15 cellular contexts compared by ENCODE assay signal in genomic region chr3:56802793-56803192, GRCh38. TPM values are rescaled to one million over a fixed set of nuclear protein-coding genes. Genes with fewer than 3 reads are reported as not detected.
A peak's percentile ranks its signal among the peaks of the same experiment; 100 is the strongest.
DNase-seq lines count a peak whose midpoint lies in the region; ATAC-seq, FAIRE-seq and TF ChIP-seq lines count a peak whose summit lies in the region.
"Had no signal": no experiment of that assay in that cellular context is flagged by ENCODE, and none has a peak within 500 bp of the region (broad histone marks: within the 10 kb centered on the region; RNA-seq: fewer than 3 reads in every experiment).

No MANE protein-coding gene starts in this region.

- BruUV-seq in HepG2 (replicated peaks; lab: Mats Ljungman, UMichigan), result no TSS peak
- no TSS peak for BruUV-seq in PC-9 (replicated peaks; lab: Mats Ljungman, UMichigan)

- no peak for TF ChIP-seq RAD21 in HepG2 (CRISPR knock-in tag; IDR thresholded peaks at IDR 0.05)

- H3K9me3 ChIP-seq in HepG2 (ENCODE audit: low read length) (no peaks in the 10 kb centered on the region), right lobe of liver (no peaks in the 10 kb centered on the region), PC-9 (ENCODE audit: insufficient read depth, low read depth) (no peaks in the 10 kb centered on the region)
- H3K9me3 ChIP-seq: ovary, thyroid gland had no signal

- no peaks in the 10 kb centered on the region; the same call in 1 of the 2 replicates for H4K20me1 ChIP-seq in HepG2 (ENCODE audit: insufficient read depth, low read length)
- H4K20me1 ChIP-seq in PC-9 (ENCODE audit: insufficient read depth), result no peaks in the 10 kb centered on the region

- H3K36me3 ChIP-seq in HepG2 (replicated peaks in 1 of 2; ENCODE audit: control insufficient read depth in 1 of 2, insufficient read depth in 2 of 2, low read length in 2 of 2) (no peaks in the 10 kb centered on the region), right lobe of liver (no peaks in the 10 kb centered on the region), PC-9 (ENCODE audit: low read depth) (no peaks in the 10 kb centered on the region)
- H3K36me3 ChIP-seq: cardiac muscle cell, ovary, thyroid gland had no signal

- H3F3A ChIP-seq in PC-9 (ENCODE audit: insufficient read depth, low read depth), result peaks cover 4% of the 10 kb centered on the region; the same call in 1 of the 2 replicates

- CTCF ChIA-PET in HepG2 (lab: Yijun Ruan, JAX; ENCODE audit: low intra/inter-chr PET ratio, low total read pairs) (interaction anchor here (5.5 kb wide), 1 partner anchor 100 kb away, joined by 38 read pairs; no protein-coding TSS in a partner anchor), PC-9 (lab: Charles Lee) (interaction anchor here (2.0 kb wide), 1 partner anchor 9 kb away, joined by 4 read pairs; no protein-coding TSS in a partner anchor)

- DNase-seq in HepG2 (ENCODE audit: low spot score) (no peak), right lobe of liver (no peak), PC-9 (no peak), islet precursor cell (no peak), NCI-H526 (lab: John Stamatoyannopoulos, UW) (no peak)
- DNase-seq in effector memory CD8-positive, alpha-beta T cell, result no peak
- DNase-seq: activated effector memory CD4-positive, alpha-beta T cell treated with Interleukin-2 at 50 U/mL for 16 hours; NCI-H1092; ovary; stimulated activated CD4-positive, alpha-beta T cell treated with anti-CD3 and anti-CD28 coated beads, Interleukin-12 subunit alpha, Interleukin-12 subunit beta, amount 100 ng/mL, for 4 hours had no signal

- TF ChIP-seq POLR2A in HepG2 (IDR thresholded peaks at IDR 0.05; ENCODE audit: insufficient read depth in 1 of 2, low read depth in 2 of 2, low read length in 2 of 2), result no peak
- TF ChIP-seq POLR2A in right lobe of liver (IDR thresholded peaks at IDR 0.05), result no peak

- H3K36me3 Mint-ChIP-seq in effector memory CD8-positive, alpha-beta T cell (ENCODE audit: insufficient read depth), result peaks cover 34% of the 10 kb centered on the region

- POLR2A ChIA-PET in HepG2 (lab: Yijun Ruan, JAX) (interaction anchor here (0.8 to 3.9 kb wide), 2 partner anchors 10 to 16 kb away, joined by 3 to 42 read pairs; no protein-coding TSS in a partner anchor), PC-9 (lab: Charles Lee; ENCODE audit: unreplicated experiment) (no interaction called here)

- no peak overlapping the region for H3K9ac ChIP-seq in HepG2 (ENCODE audit: insufficient read depth, low read depth, low read length)

- in situ Hi-C loops in HepG2 (cut with HindIII; ENCODE audit: extremely low pct_ligation_motif_present, low pct_unique_long_range_greater_than_20kb), result no loop called here

- 100% methylated on average over 1 of the region's 1 CpG for WGBS in HepG2 (ENCODE audit: low lambda C conversion rate)
- 100% methylated on average over 1 of the region's 1 CpG for WGBS in right lobe of liver (ENCODE audit: insufficient coverage, low coverage, low lambda C conversion rate, missing lambda C conversion rate)

- H3K4me3 Mint-ChIP-seq in effector memory CD8-positive, alpha-beta T cell, result peak overlapping the region; percentile 85 to 93

- H3K27ac ChIP-seq in HepG2 (ENCODE audit: extremely low read length, insufficient read depth, low read length) (no peak overlapping the region), right lobe of liver (no peak overlapping the region), PC-9 (peak overlapping the region; percentile 43; the same call in 1 of the 2 replicates)
- H3K27ac ChIP-seq: cardiac muscle cell had no signal

- H3K27ac Mint-ChIP-seq in effector memory CD8-positive, alpha-beta T cell, result no peak overlapping the region

- no peaks in the 10 kb centered on the region; a peak in 1 of 5 replicates for H3K27me3 ChIP-seq in HepG2 (ENCODE audit: control insufficient read depth in 1 of 2, insufficient read depth in 2 of 2, low read length in 2 of 2)
- no peaks in the 10 kb centered on the region for H3K27me3 ChIP-seq in right lobe of liver
- H3K27me3 ChIP-seq in PC-9 (ENCODE audit: insufficient read depth, low read depth), result no peaks in the 10 kb centered on the region
- H3K27me3 ChIP-seq: ovary, thyroid gland had no signal

- no peak for FAIRE-seq in HepG2 (lab: Jason Lieb, UNC)
- FAIRE-seq: frontal cortex had no signal

- TF ChIP-seq CTCF in HepG2 (CRISPR knock-in tag; IDR thresholded peaks at IDR 0.05) (no peak), right lobe of liver (IDR thresholded peaks at IDR 0.05) (no peak), PC-9 (conservative IDR thresholded peaks at IDR 0.05) (no peak)

- no peaks in the 10 kb centered on the region for H3K9me3 Mint-ChIP-seq in effector memory CD8-positive, alpha-beta T cell

- H3K9me2 ChIP-seq in PC-9 (ENCODE audit: insufficient read depth), result no peaks in the 10 kb centered on the region

- no peak for ATAC-seq in HepG2
- no peak for ATAC-seq in right lobe of liver
- no peak for ATAC-seq in effector memory CD8-positive, alpha-beta T cell (replicated peaks)
- ATAC-seq in GM19035 (IDR thresholded peaks at IDR 0.05; ENCODE audit: unreplicated experiment), result no peak
- ATAC-seq in GM19397 (IDR thresholded peaks at IDR 0.05; ENCODE audit: unreplicated experiment), result no peak

- H2AFZ ChIP-seq in HepG2 (ENCODE audit: low read length), result no peak overlapping the region
- no peak overlapping the region for H2AFZ ChIP-seq in PC-9

- H3K79me2 ChIP-seq in HepG2 (ENCODE audit: insufficient read depth, low read length) (peaks cover 39% of the 10 kb centered on the region), PC-9 (ENCODE audit: low read depth) (0 out of 2 replicates have a peak, but pooled peaks cover 4% of the 10 kb centered on the region)

- no peaks in the 10 kb centered on the region for H3K27me3 Mint-ChIP-seq in effector memory CD8-positive, alpha-beta T cell

- no peak overlapping the region for H3K4me2 ChIP-seq in HepG2 (ENCODE audit: low read depth, low read length)
- peak overlapping the region; percentile 83 for H3K4me2 ChIP-seq in PC-9

- peaks cover 44% of the 10 kb centered on the region for H3K4me1 ChIP-seq in HepG2 (ENCODE audit: insufficient read depth, low read length)
- peaks cover 0 to 10% (median 1%) of the 10 kb centered on the region in 4 donors for H3K4me1 ChIP-seq in right lobe of liver
- peaks cover 17% of the 10 kb centered on the region for H3K4me1 ChIP-seq in PC-9 (replicated peaks; ENCODE audit: insufficient read depth)

- H3K4me1 Mint-ChIP-seq in effector memory CD8-positive, alpha-beta T cell (ENCODE audit: low read depth in 2 of 2), result peaks cover 10 to 40% of the 10 kb centered on the region in 2 donors

- TF ChIP-seq EP300 in HepG2 (IDR thresholded peaks at IDR 0.05; ENCODE audit: low read depth in 2 of 2, low read length in 2 of 2) (no peak), HepG2 (CRISPR knock-in tag; IDR thresholded peaks at IDR 0.05; ENCODE audit: borderline replicate concordance) (no peak)

- intact Hi-C loops in HepG2 (cut with micrococcal nuclease; ENCODE audit: unreplicated experiment), result loop anchor here (1.0 to 5.0 kb wide), 2 partner anchors 55 to 187 kb away; no protein-coding TSS in a partner anchor
- intact Hi-C loops in right lobe of liver (cut with DNase I), result loop anchor here (5.0 to 10.0 kb wide), 2 partner anchors 100 to 182 kb away; no protein-coding TSS in a partner anchor
- intact Hi-C loops in PC-9 (cut with micrococcal nuclease; ENCODE audit: unreplicated experiment), result no loop called here

- H3K4me3 ChIP-seq in HepG2 (replicated peaks in 1 of 3; ENCODE audit: insufficient read depth in 1 of 3, low read depth in 2 of 3, low read length in 3 of 3), result peak overlapping the region in 1 of 3 experiments; percentile 85; a peak in 1 of 6 replicates
- no peak overlapping the region for H3K4me3 ChIP-seq in right lobe of liver
- H3K4me3 ChIP-seq in PC-9, result 0 out of 2 replicates have a peak overlapping the region, but pooled peaks have one; percentile 67

TF ChIP-seq in HepG2, 621 proteins besides CTCF, POLR2A, EP300 and RAD21 (continues in another document):
- TF ChIP-seq MAFF (IDR thresholded peaks at IDR 0.05; ENCODE audit: low read depth, low read length) (peak; percentile 86), ESRRA (CRISPR knock-in tag; IDR thresholded peaks at IDR 0.05; ENCODE audit: low read depth) (no peak), ZNF615 (CRISPR knock-in tag; IDR thresholded peaks at IDR 0.05; ENCODE audit: borderline replicate concordance) (no peak)

RNA-seq across cellular contexts. Expression of gene ARHGEF3, which starts 1.0 kb away (rescaled TPM):
- total RNA-seq in HepG2 (2016; rRNA removed; fragmentation: Illumina TruSeq; extraction: Trizol), result 23.1 and 32.8 TPM in 2 replicates
- 4.0 TPM in 2 replicates for total RNA-seq in HepG2 (2016; cell fraction: cytosol; rRNA removed; fragmentation: Illumina TruSeq; extraction: Trizol; ENCODE audit: low read depth)
- 21.8 and 28.1 TPM in 2 replicates for total RNA-seq in HepG2 (2016; cell fraction: insoluble cytoplasmic fraction; rRNA removed; fragmentation: Illumina TruSeq; extraction: Trizol)
- 17.0 and 18.1 TPM in 2 replicates for total RNA-seq in HepG2 (2016; cell fraction: membrane; rRNA removed; fragmentation: Illumina TruSeq; extraction: Trizol)
- total RNA-seq in HepG2 (2016; cell fraction: nucleus; rRNA removed; fragmentation: Illumina TruSeq; extraction: Trizol), result 24.9 and 26.4 TPM in 2 replicates
- 10.3 and 14.8 TPM in 2 replicates for polyA plus RNA-seq in HepG2 (2011; rRNA removed)
- 9.2 and 9.4 TPM in 2 replicates for polyA plus RNA-seq in HepG2 (2011; cell fraction: cytosol; rRNA removed)
- polyA plus RNA-seq in HepG2 (2011; cell fraction: nucleus; rRNA removed), result 10.3 and 12.6 TPM in 2 replicates
- polyA plus RNA-seq in HepG2 (2012), result 9.0 and 10.3 TPM in 2 replicates
- 2.0 and 2.2 TPM in 2 replicates for polyA plus RNA-seq in HepG2 (2016; cell fraction: cytosol; fragmentation: Illumina TruSeq; extraction: Trizol; ENCODE audit: low read depth)
- 29.1 and 30.2 TPM in 2 replicates for polyA plus RNA-seq in HepG2 (2016; cell fraction: insoluble cytoplasmic fraction; fragmentation: Illumina TruSeq; extraction: Trizol; ENCODE audit: low read depth)
- polyA plus RNA-seq in HepG2 (2016; cell fraction: membrane; fragmentation: Illumina TruSeq; extraction: Trizol; ENCODE audit: low read depth), result 7.6 and 8.1 TPM in 2 replicates
- 19.5 and 19.8 TPM in 2 replicates for polyA plus RNA-seq in HepG2 (2016; cell fraction: nucleus; fragmentation: Illumina TruSeq; extraction: Trizol; ENCODE audit: insufficient read depth, low read depth)
- 11.4 and 21.5 TPM in 2 replicates for polyA minus RNA-seq in HepG2 (2011; rRNA and poly(A)+ RNA removed; ENCODE audit: low replicate concordance)
- polyA minus RNA-seq in HepG2 (2011; cell fraction: cytosol; rRNA and poly(A)+ RNA removed), result 14.4 and 17.7 TPM in 2 replicates
- 21.6 and 31.8 TPM in 2 replicates for polyA minus RNA-seq in HepG2 (2011; cell fraction: nucleus; rRNA and poly(A)+ RNA removed)
- total RNA-seq in right lobe of liver, result 1 to 10 TPM; 1.0 to 2.9 (median 1.6) TPM
- total RNA-seq in PC-9 (2021), result 44.6 and 49.2 TPM in 2 replicates
